Comparison of ENCODE assay signal across 28 cellular contexts in the genomic region with DNA sequence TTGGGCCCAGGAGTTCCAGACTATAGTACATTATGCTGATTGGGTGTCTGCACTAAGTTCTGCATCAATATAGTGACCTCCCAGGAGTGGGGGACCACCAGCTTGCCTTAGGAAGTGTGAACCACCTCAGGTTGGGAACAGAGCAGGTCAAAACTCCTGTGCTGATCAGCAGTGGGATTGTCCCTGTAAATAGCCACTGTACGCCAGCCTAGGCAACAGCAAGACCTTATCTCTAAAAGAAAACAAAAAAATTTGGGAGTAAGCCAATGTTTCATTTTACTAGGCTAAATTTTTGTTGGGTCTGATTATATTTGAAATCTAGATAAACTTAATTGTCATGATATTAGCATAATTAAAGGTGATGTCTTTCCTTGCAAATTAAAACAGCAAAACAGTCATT.
"Had no signal": no experiment of that assay in that cellular context is flagged by ENCODE, and none has a peak within 500 bp of the region (broad histone marks: within the 10 kb centered on the region; RNA-seq: fewer than 3 reads in every experiment).

No MANE protein-coding gene starts in this region.

- H3K4me3 Mint-ChIP-seq: effector memory CD8-positive, alpha-beta T cell; memory B cell; naive thymus-derived CD4-positive, alpha-beta T cell; nephron progenitor cell; type B pancreatic cell had no signal

- H3K27ac Mint-ChIP-seq: effector memory CD8-positive, alpha-beta T cell; memory B cell; type B pancreatic cell had no signal

- H3K4me2 ChIP-seq: hepatocyte, smooth muscle cell had no signal

- H3K4me3 ChIP-seq: gastroesophageal sphincter, heart left ventricle, hepatocyte, lung, mucosa of descending colon, prostate gland, right atrium auricular region, smooth muscle cell, testis, tibial artery had no signal

- FAIRE-seq: endometrium, kidney had no signal

- H3K27me3 Mint-ChIP-seq: effector memory CD8-positive, alpha-beta T cell; memory B cell; naive thymus-derived CD4-positive, alpha-beta T cell; type B pancreatic cell had no signal

- H3K27ac ChIP-seq: gastroesophageal sphincter, heart left ventricle, hepatocyte, prostate gland, right atrium auricular region, testis, tibial artery had no signal

- H3K27me3 ChIP-seq: gastroesophageal sphincter, heart left ventricle, hepatocyte, right atrium auricular region, testis, tibial artery had no signal

- H3K9me3 ChIP-seq: gastroesophageal sphincter, heart left ventricle, mucosa of descending colon, prostate gland, right atrium auricular region, testis, tibial artery had no signal

- H2AFZ ChIP-seq: hepatocyte had no signal

- H3K9me3 Mint-ChIP-seq: effector memory CD8-positive, alpha-beta T cell; memory B cell; naive thymus-derived CD4-positive, alpha-beta T cell; nephron progenitor cell; type B pancreatic cell had no signal

- H3K36me3 ChIP-seq: prostate gland had no signal

- DNase-seq: cortex of kidney; effector memory CD8-positive, alpha-beta T cell; foreskin fibroblast; heart left ventricle; kidney; mucosa of descending colon; naive thymus-derived CD4-positive, alpha-beta T cell; nephron progenitor cell; nucleus accumbens; stimulated activated CD4-positive, alpha-beta T cell treated with anti-CD3 and anti-CD28 coated beads, Interleukin-12 subunit alpha, Interleukin-12 subunit beta, amount 100 ng/mL, for 4 hours; stimulated activated CD4-positive, alpha-beta T cell treated with anti-CD3 and anti-CD28 coated beads, Interleukin-1b, Interleukin-23, amount 100 ng/mL, for 48 hours; stimulated activated CD4-positive, alpha-beta T cell treated with anti-CD3 and anti-CD28 coated beads, Interleukin-4, amount 100 ng/mL, for 1 hour; stimulated activated CD8-positive, alpha-beta memory T cell treated with anti-CD3 and anti-CD28 coated beads, Interleukin-4, amount 100 ng/mL, for 48 hours; stimulated activated naive CD4-positive, alpha-beta T cell treated with Interleukin-2 at 50 U/mL for 16 hours; substantia nigra; testis; tibial artery had no signal

- H3K4me1 ChIP-seq: prostate gland had no signal

- ATAC-seq: effector memory CD8-positive, alpha-beta T cell; gastroesophageal sphincter; heart left ventricle; left lobe of liver; mucosa of descending colon; naive thymus-derived CD4-positive, alpha-beta T cell; sciatic nerve had no signal
